26 cellular contexts compared by ENCODE assay signal in the genomic region with DNA sequence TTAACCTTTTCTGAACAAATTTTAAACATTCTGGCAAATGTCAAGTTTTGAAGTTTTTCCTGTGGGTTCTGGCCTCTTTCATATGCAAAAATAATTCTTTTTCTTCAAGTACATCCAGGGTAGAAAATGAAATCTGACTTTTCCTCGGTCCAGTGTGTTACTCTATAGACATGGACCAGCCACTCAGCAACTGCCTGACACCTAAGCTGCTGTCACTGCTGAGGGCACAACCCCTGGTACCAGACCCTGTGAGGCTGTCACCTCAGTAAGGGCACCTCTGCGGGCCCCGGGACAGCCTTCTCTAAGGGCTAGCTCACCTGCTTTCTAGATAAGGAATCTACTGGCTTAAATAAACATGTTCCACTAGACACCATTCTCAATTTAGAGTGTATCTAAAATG. TPM values are rescaled to one million over a fixed set of nuclear protein-coding genes. Genes with fewer than 3 reads are reported as not detected.
DNase-seq lines count a peak whose midpoint lies in the region; ATAC-seq and TF ChIP-seq lines count a peak whose summit lies in the region.
"Had no signal": no experiment of that assay in that cellular context is flagged by ENCODE, and none has a peak within 500 bp of the region (broad histone marks: within the 10 kb centered on the region; RNA-seq: fewer than 3 reads in every experiment).

No MANE protein-coding gene starts in this region.

- intact Hi-C loops in Right ventricle myocardium superior (cut with DNase I), result no loop called here
- intact Hi-C loops in left cardiac atrium (cut with DNase I), result no loop called here

- H3K9me3 ChIP-seq in right atrium auricular region (no peaks in the 10 kb centered on the region), parathyroid adenoma (ENCODE audit: control insufficient read depth, low read length) (no peaks in the 10 kb centered on the region)
- H3K9me3 ChIP-seq: breast epithelium, sigmoid colon had no signal

- H3K36me3 Mint-ChIP-seq in activated naive CD4-positive, alpha-beta T cell treated with anti-CD3 and anti-CD28 coated beads, Interleukin-2, amount 50 U/mL, for 72 hours, result peaks cover 0 to 7% of the 10 kb centered on the region in 2 donors

- H3K4me1 ChIP-seq in right atrium auricular region, result peaks cover 3 to 33% of the 10 kb centered on the region in 2 donors
- H3K4me1 ChIP-seq in parathyroid adenoma, result peaks cover 43% of the 10 kb centered on the region
- H3K4me1 ChIP-seq: breast epithelium had no signal

- peak overlapping the region in 1 of 2 donors; percentile 73 for H3K27ac ChIP-seq in right atrium auricular region
- H3K27ac ChIP-seq in parathyroid adenoma, result peak overlapping the region; percentile 92

- DNase-seq in Right ventricle myocardium superior (peak; percentile 22), right atrium auricular region (ENCODE audit: low spot score) (no peak), left cardiac atrium (no peak), globus pallidus (ENCODE audit: low spot score) (no peak), NCI-H748 (lab: John Stamatoyannopoulos, UW; ENCODE audit: unreplicated experiment) (no peak)
- DNase-seq in activated naive CD4-positive, alpha-beta T cell treated with anti-CD3 and anti-CD28 coated beads, Interleukin-2, amount 50 U/mL, for 72 hours (ENCODE audit: low spot score in 2 of 2), result no peak
- DNase-seq: activated CD4-positive, alpha-beta memory T cell treated with anti-CD3 and anti-CD28 coated beads for 36 hours; activated CD8-positive, alpha-beta memory T cell treated with anti-CD3 and anti-CD28 coated beads, Interleukin-2, amount 50 U/mL, for 4 hours; activated naive CD4-positive, alpha-beta T cell treated with anti-CD3 and anti-CD28 coated beads for 36 hours; hypothalamus; left colon; mesendoderm; NCI-H1694 treated with DMSO at 0.1 percent for 48 hours; NCI-H446; sigmoid colon; stimulated activated CD4-positive, alpha-beta T cell treated with anti-CD3 and anti-CD28 coated beads, Interleukin-12 subunit alpha, Interleukin-12 subunit beta, amount 100 ng/mL, for 4 hours; stimulated activated CD4-positive, alpha-beta T cell treated with anti-CD3 and anti-CD28 coated beads, Interleukin-2, amount 100 ng/mL, for 48 hours; T-cell; trophoblast cell had no signal

- no peaks in the 10 kb centered on the region for H3K9me3 Mint-ChIP-seq in activated naive CD4-positive, alpha-beta T cell treated with anti-CD3 and anti-CD28 coated beads, Interleukin-2, amount 50 U/mL, for 72 hours
- H3K9me3 Mint-ChIP-seq: activated CD4-positive, alpha-beta memory T cell treated with anti-CD3 and anti-CD28 coated beads for 36 hours; activated naive CD4-positive, alpha-beta T cell treated with anti-CD3 and anti-CD28 coated beads for 36 hours; neural crest cell; T-cell had no signal

- H3K36me3 ChIP-seq in right atrium auricular region (peaks cover 23% of the 10 kb centered on the region), parathyroid adenoma (ENCODE audit: control insufficient read depth, insufficient read depth, low read length) (no peaks in the 10 kb centered on the region)
- H3K36me3 ChIP-seq: breast epithelium had no signal

- H3K4me3 ChIP-seq in right atrium auricular region (no peak overlapping the region), parathyroid adenoma (ENCODE audit: low read depth, low read length) (no peak overlapping the region)
- H3K4me3 ChIP-seq: breast epithelium, sigmoid colon had no signal

- H2AFZ ChIP-seq in parathyroid adenoma, result no peak overlapping the region

- TF ChIP-seq CTCF in right atrium auricular region (IDR thresholded peaks at IDR 0.05) (no peak), parathyroid adenoma (IDR thresholded peaks at IDR 0.05) (no peak)

- ATAC-seq in Right ventricle myocardium superior (ENCODE audit: poor library complexity) (peak; percentile 21), left cardiac atrium (peak; percentile 29), HG03378 (IDR thresholded peaks at IDR 0.05; ENCODE audit: unreplicated experiment) (no peak)
- ATAC-seq in activated naive CD4-positive, alpha-beta T cell treated with anti-CD3 and anti-CD28 coated beads, Interleukin-2, amount 50 U/mL, for 72 hours, result no peak
- ATAC-seq: activated CD4-positive, CD25-positive, alpha-beta regulatory T cell treated with anti-CD3 and anti-CD28 coated beads, Interleukin-2, amount 50 U/mL, for 24 hours; HepG2; left colon; T-cell had no signal

- no peaks in the 10 kb centered on the region for H3K79me2 ChIP-seq in parathyroid adenoma

- H3K27ac Mint-ChIP-seq in activated naive CD4-positive, alpha-beta T cell treated with anti-CD3 and anti-CD28 coated beads, Interleukin-2, amount 50 U/mL, for 72 hours, result no peak overlapping the region
- H3K27ac Mint-ChIP-seq: activated CD4-positive, alpha-beta memory T cell treated with anti-CD3 and anti-CD28 coated beads for 36 hours; activated naive CD4-positive, alpha-beta T cell treated with anti-CD3 and anti-CD28 coated beads for 36 hours; progenitor cell of endocrine pancreas; T-cell had no signal

- H3K9ac ChIP-seq in parathyroid adenoma, result no peak overlapping the region

- H3K4me2 ChIP-seq in parathyroid adenoma (ENCODE audit: low read length), result peak overlapping the region; percentile 66

- H3K27me3 ChIP-seq in right atrium auricular region, result no peaks in the 10 kb centered on the region
- H3K27me3 ChIP-seq in parathyroid adenoma (ENCODE audit: control insufficient read depth, insufficient read depth, low read length), result no peaks in the 10 kb centered on the region
- H3K27me3 ChIP-seq: breast epithelium, sigmoid colon had no signal

RNA-seq across cellular contexts. Expression of a gene that starts 33.8 kb away (rescaled TPM):
- total RNA-seq in Right ventricle myocardium superior (22.5 TPM), right atrium auricular region (10 to 100 TPM; 20.2 to 25.4 TPM), left cardiac atrium (10 to 100 TPM; 21.0 to 23.2 TPM)
- total RNA-seq in activated naive CD4-positive, alpha-beta T cell treated with anti-CD3 and anti-CD28 coated beads, Interleukin-2, amount 50 U/mL, for 72 hours, result 10 to 100 TPM; 33.9 to 50.5 TPM

RNA-seq across cellular contexts. Expression of a gene that starts 36.0 kb away (rescaled TPM):
- total RNA-seq in Right ventricle myocardium superior, result 3.1 TPM
- total RNA-seq in right atrium auricular region, result 10 to 100 TPM in 1 of 2 donors, 1 to 10 TPM in 1; 5.0 to 11.5 TPM
- total RNA-seq in left cardiac atrium, result 1 to 10 TPM; 4.6 to 5.3 TPM
- total RNA-seq in activated naive CD4-positive, alpha-beta T cell treated with anti-CD3 and anti-CD28 coated beads, Interleukin-2, amount 50 U/mL, for 72 hours, result 1 to 10 TPM; 2.4 to 4.9 TPM

RNA-seq across cellular contexts. Expression of a gene that starts 57.5 kb away (rescaled TPM):
- total RNA-seq in Right ventricle myocardium superior (20.4 TPM), right atrium auricular region (10 to 100 TPM; 25.9 to 40.5 TPM), left cardiac atrium (10 to 100 TPM; 38.7 to 44.3 TPM)
- total RNA-seq in activated naive CD4-positive, alpha-beta T cell treated with anti-CD3 and anti-CD28 coated beads, Interleukin-2, amount 50 U/mL, for 72 hours, result 10 to 100 TPM; 25.3 to 27.8 TPM

Comparison
In these comparisons a context has a peak if more than half of its experiments do, and no peak if none do; other contexts are left out.
1. ATAC-seq: peak in Right ventricle myocardium superior (single experiment) and left cardiac atrium (2 of 2); none in HG03378 (single experiment) and activated naive CD4-positive, alpha-beta T cell treated with anti-CD3 and anti-CD28 coated beads, Interleukin-2, amount 50 U/mL, for 72 hours (0 of 2).